In the genomic region with DNA sequence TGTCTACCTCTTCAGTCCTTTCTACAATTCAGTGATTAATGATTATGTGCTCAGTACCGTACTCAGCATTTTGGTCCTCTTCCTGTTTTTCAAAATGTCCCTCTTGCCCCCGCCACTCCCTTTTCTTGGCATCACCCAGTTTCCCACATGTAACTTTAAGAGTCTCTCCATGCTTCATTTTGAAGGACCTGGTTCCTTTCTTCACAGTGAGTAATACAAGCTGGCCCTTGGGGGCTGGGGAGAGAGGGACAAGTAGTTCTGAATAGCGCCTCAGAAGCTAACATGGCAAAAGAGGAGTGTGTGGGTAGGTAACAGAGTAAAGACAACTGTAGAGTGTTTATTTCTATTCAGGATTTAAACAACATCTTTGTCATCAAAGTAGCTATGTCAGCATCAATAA, we compare ENCODE assay signal across 24 cellular contexts. TPM values are rescaled to one million over a fixed set of nuclear protein-coding genes. Genes with fewer than 3 reads are reported as not detected.
"Had no signal": no experiment of that assay in that cellular context is flagged by ENCODE, and none has a peak within 500 bp of the region (broad histone marks: within the 10 kb centered on the region; RNA-seq: fewer than 3 reads in every experiment).

No MANE protein-coding gene starts in this region.

- H3K36me3 ChIP-seq: adrenal gland, brain microvascular endothelial cell, neural progenitor cell had no signal

- DNase-seq: activated CD4-positive, alpha-beta T cell treated with anti-CD3 and anti-CD28 coated beads, Interleukin-2, amount 50 U/mL, for 1 hour; activated CD4-positive, CD25-positive, alpha-beta regulatory T cell treated with anti-CD3 and anti-CD28 coated beads, Interleukin-2, amount 50 U/mL, for 72 hours; activated gamma-delta T cell; adrenal gland; brain microvascular endothelial cell; caudate nucleus; effector memory CD4-positive, alpha-beta T cell; foreskin melanocyte; immature natural killer cell; mammary epithelial cell; naive thymus-derived CD8-positive, alpha-beta T cell; sigmoid colon; stimulated activated CD4-positive, alpha-beta T cell treated with anti-CD3 and anti-CD28 coated beads, Interleukin-15, amount 100 ng/mL, for 24 hours; stimulated activated naive B cell treated with anti-CD40 and anti-IgM and Interleukin-4, amounts not matched to agents 10 μg/mL and 1 μg/mL and 100 μg/mL, for 72 hours; testis; trophoblast cell had no signal

- H3K27ac ChIP-seq: adrenal gland, ascending aorta, brain microvascular endothelial cell, neural progenitor cell, sigmoid colon, testis, vagina, VCaP had no signal

- H3K9me3 ChIP-seq: adrenal gland, ascending aorta, sigmoid colon, testis, vagina had no signal

- H3K27me3 ChIP-seq: adrenal gland, ascending aorta, brain microvascular endothelial cell, neural progenitor cell, sigmoid colon, testis, vagina had no signal

- H3K4me1 ChIP-seq: adrenal gland, ascending aorta, sigmoid colon, testis, vagina had no signal

- H3K4me3 ChIP-seq: adrenal gland, ascending aorta, neural progenitor cell, sigmoid colon, smooth muscle cell, testis, vagina had no signal

- ATAC-seq: esophagus mucosa; left lobe of liver; naive thymus-derived CD8-positive, alpha-beta T cell; stimulated activated naive B cell treated with anti-CD40 and anti-IgM and Interleukin-4, amounts not matched to agents 10 μg/mL and 1 μg/mL and 100 μg/mL, for 72 hours had no signal

RNA-seq across cellular contexts. Expression of gene SLIT1, which starts 34.6 kb away (rescaled TPM):
- total RNA-seq: ascending aorta, dermis microvascular lymphatic vessel endothelial cell, mammary epithelial cell, smooth muscle cell had no signal
